Comparison of ENCODE assay signal across 8 cellular contexts in the genomic region with DNA sequence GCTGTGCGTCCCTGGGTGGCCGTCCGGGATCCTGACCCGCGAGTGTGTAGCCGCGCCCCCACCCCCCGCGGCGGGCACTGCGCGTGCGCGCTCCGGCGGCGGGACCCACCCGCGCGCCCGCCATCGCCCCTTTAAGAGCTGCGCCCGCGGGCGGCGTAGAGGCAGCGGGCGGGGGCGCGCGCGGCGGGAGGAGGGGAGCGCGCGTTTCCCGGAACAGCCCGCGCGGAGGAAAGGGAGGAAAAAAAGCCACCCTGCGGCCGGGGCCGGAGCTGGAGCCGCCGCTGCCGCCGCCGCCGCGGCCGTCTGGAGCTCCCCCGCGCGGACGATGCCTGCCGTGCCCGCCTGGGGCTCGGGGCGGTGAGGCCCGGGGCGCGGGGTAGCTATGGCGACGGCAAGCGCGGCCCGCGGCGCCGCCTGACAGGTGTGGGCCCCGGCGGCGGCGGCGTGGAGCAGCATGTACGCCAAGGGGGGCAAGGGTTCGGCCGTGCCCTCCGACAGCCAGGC. TPM values are rescaled to one million over a fixed set of nuclear protein-coding genes. Genes with fewer than 3 reads are reported as not detected.
DNase-seq lines count a peak whose midpoint lies in the region; ATAC-seq and TF ChIP-seq lines count a peak whose summit lies in the region.

A gene (plus strand): TSS at position 204 of the 504 bp plus-strand sequence. CDS start 251 bp downstream, at position 455.

- H2AFZ ChIP-seq in SK-N-SH (ENCODE audit: low read depth) (peak within 1 kb of the TSS; percentile 48; the same call in 1 of the 2 replicates), osteoblast (ENCODE audit: low read length) (peak within 1 kb of the TSS; percentile 85)

- peaks cover 75% of the 10 kb centered on the region for H3K4me1 Mint-ChIP-seq in CD14-positive monocyte
- H3K4me1 Mint-ChIP-seq in activated naive CD8-positive, alpha-beta T cell treated with anti-CD3 and anti-CD28 coated beads, Interleukin-2, amount 10 ng/mL, durations not matched to agents 7 days and 5 days = peaks cover 68% of the 10 kb centered on the region

- H3K4me2 ChIP-seq in SK-N-SH = peak within 1 kb of the TSS; percentile 90
- H3K4me2 ChIP-seq in osteoblast (ENCODE audit: insufficient read depth, low read length) = peak within 1 kb of the TSS; percentile 90

- TF ChIP-seq CTCF in CD14-positive monocyte (IDR thresholded peaks at IDR 0.05) = peak; percentile 64
- TF ChIP-seq CTCF in LNCAP (IDR thresholded peaks at IDR 0.05) = peak; percentile 61
- TF ChIP-seq CTCF in SK-N-SH (IDR thresholded peaks at IDR 0.05) = peak; percentile 12; the same call in 1 of the 2 replicates
- peak; percentile 7 for TF ChIP-seq CTCF in osteoblast (IDR thresholded peaks at IDR 0.05; ENCODE audit: extremely low read depth, low read depth, low read length)
- TF ChIP-seq CTCF in uterus (IDR thresholded peaks at IDR 0.05) = peak in 3 of 4 experiments; percentile 50 to 67 (median 66)

- H3K4me3 ChIP-seq in SK-N-SH (ENCODE audit: low read depth in 2 of 2, low read length in 1 of 2) (peak within 1 kb of the TSS; percentile 68 to 74), osteoblast (ENCODE audit: insufficient read depth, low read length) (peak within 1 kb of the TSS; percentile 81), uterus (peak within 1 kb of the TSS; percentile 37 to 62)

- DNase-seq in CD14-positive monocyte (ENCODE audit: low spot score) (no peak), SK-N-SH (peak; percentile 97), head of caudate nucleus (peak in 33 of 42 donors; percentile 58 to 86 (median 71)), osteoblast (ENCODE audit: insufficient read length, low spot score, missing footprints) (peak; percentile 99), uterus (peak; percentile 62 to 80)
- peak; percentile 93 for DNase-seq in activated naive CD8-positive, alpha-beta T cell treated with anti-CD3 and anti-CD28 coated beads, Interleukin-2, amount 10 ng/mL, durations not matched to agents 7 days and 5 days

- H3K36me3 ChIP-seq in SK-N-SH (replicated peaks in 1 of 2; ENCODE audit: control insufficient read depth in 1 of 2, insufficient read depth in 2 of 2, low read length in 1 of 2) = peaks cover 0 to 5% of the 10 kb centered on the region in 2 experiments
- no peaks in the 10 kb centered on the region for H3K36me3 ChIP-seq in osteoblast (ENCODE audit: insufficient read depth, low read length)
- no peaks in the 10 kb centered on the region for H3K36me3 ChIP-seq in uterus

- H3K27ac ChIP-seq in SK-N-SH (ENCODE audit: low read depth in 2 of 2, low read length in 1 of 2) = peak within 1 kb of the TSS; percentile 89 to 93; a peak in 3 of 4 replicates
- peak within 1 kb of the TSS; percentile 69 for H3K27ac ChIP-seq in osteoblast (ENCODE audit: low read depth, low read length)
- H3K27ac ChIP-seq in uterus = peak within 1 kb of the TSS; percentile 90 to 93

- WGBS in SK-N-SH (ENCODE audit: low lambda C conversion rate) = 0% methylated on average over 15 of the region's 80 CpGs

- H4K20me1 ChIP-seq in SK-N-SH (ENCODE audit: insufficient read depth) = peaks cover 36% of the 10 kb centered on the region; the same call in 1 of the 2 replicates
- peaks cover 38% of the 10 kb centered on the region for H4K20me1 ChIP-seq in osteoblast (ENCODE audit: insufficient read depth, low read length)

- no peak for TF ChIP-seq RAD21 in SK-N-SH (IDR thresholded peaks at IDR 0.05; ENCODE audit: low read length)

- peak within 1 kb of the TSS; percentile 93 to 100 (median 97) for H3K27ac Mint-ChIP-seq in CD14-positive monocyte
- H3K27ac Mint-ChIP-seq in activated naive CD8-positive, alpha-beta T cell treated with anti-CD3 and anti-CD28 coated beads, Interleukin-2, amount 10 ng/mL, durations not matched to agents 7 days and 5 days = peak within 1 kb of the TSS; percentile 93

- peak within 1 kb of the TSS; percentile 83 to 91 for H3K4me3 Mint-ChIP-seq in CD14-positive monocyte
- H3K4me3 Mint-ChIP-seq in activated naive CD8-positive, alpha-beta T cell treated with anti-CD3 and anti-CD28 coated beads, Interleukin-2, amount 10 ng/mL, durations not matched to agents 7 days and 5 days = peak within 1 kb of the TSS; percentile 99

- peak; percentile 50 to 76 for TF ChIP-seq POLR2A in uterus (IDR thresholded peaks at IDR 0.05)

- H3K4me1 ChIP-seq in SK-N-SH (ENCODE audit: control insufficient read depth in 1 of 2, insufficient read depth in 2 of 2, low read depth in 1 of 2, low read length in 1 of 2) = peaks cover 41 to 53% of the 10 kb centered on the region in 2 experiments; a peak in 3 of 4 replicates
- peaks cover 54% of the 10 kb centered on the region for H3K4me1 ChIP-seq in osteoblast (ENCODE audit: insufficient read depth, low read length)
- peaks cover 0 to 33% of the 10 kb centered on the region in 2 donors for H3K4me1 ChIP-seq in uterus

- peaks cover 22% of the 10 kb centered on the region for H3F3A ChIP-seq in SK-N-SH (replicated peaks; ENCODE audit: insufficient read depth)

- POLR2A ChIA-PET in SK-N-SH (lab: Yijun Ruan, JAX) = interaction anchor here (0.6 to 2.2 kb wide), 6 partner anchors 14 to 138 kb away, joined by 3 to 13 read pairs (median 4); a partner anchor contains a TSS
- POLR2A ChIA-PET in activated naive CD8-positive, alpha-beta T cell treated with anti-CD3 and anti-CD28 coated beads, Interleukin-2, amount 10 ng/mL, durations not matched to agents 7 days and 5 days (lab: Charles Lee) = interaction anchor here (0.6 to 7.7 kb wide), 15 partner anchors 10 to 437 kb away, joined by 3 to 103 read pairs (median 4); a partner anchor contains a TSS

- intact Hi-C loops in CD14-positive monocyte (cut with micrococcal nuclease) (loop anchor here (2.0 to 10.0 kb wide), 4 partner anchors 26 to 214 kb away; a partner anchor contains a TSS), head of caudate nucleus (cut with DNase I) (loop anchor here (2.0 to 10.0 kb wide), 3 partner anchors 74 to 214 kb away; a partner anchor contains a TSS), uterus (cut with DNase I; ENCODE audit: low total_unique reads) (loop anchor here (10.0 kb wide), 1 partner anchor 74 kb away; a partner anchor contains a TSS)

- H3K9me2 ChIP-seq in SK-N-SH = no peaks in the 10 kb centered on the region

- no peaks in the 10 kb centered on the region for H3K9me3 ChIP-seq in SK-N-SH
- H3K9me3 ChIP-seq in osteoblast (ENCODE audit: low read depth, low read length) = no peaks in the 10 kb centered on the region
- no peaks in the 10 kb centered on the region for H3K9me3 ChIP-seq in uterus

- peaks cover 0 to 3% (median 0%) of the 10 kb centered on the region in 7 donors for H3K9me3 Mint-ChIP-seq in CD14-positive monocyte
- no peaks in the 10 kb centered on the region for H3K9me3 Mint-ChIP-seq in activated naive CD8-positive, alpha-beta T cell treated with anti-CD3 and anti-CD28 coated beads, Interleukin-2, amount 10 ng/mL, durations not matched to agents 7 days and 5 days

- CTCF ChIA-PET in SK-N-SH (lab: Yijun Ruan, JAX) = interaction anchor here (0.7 to 12.1 kb wide), 22 partner anchors 9 to 260 kb away, joined by 3 to 217 read pairs (median 4); a partner anchor contains a TSS

- H3K36me3 Mint-ChIP-seq in CD14-positive monocyte = peaks cover 7 to 20% of the 10 kb centered on the region in 2 donors
- peaks cover 11% of the 10 kb centered on the region for H3K36me3 Mint-ChIP-seq in activated naive CD8-positive, alpha-beta T cell treated with anti-CD3 and anti-CD28 coated beads, Interleukin-2, amount 10 ng/mL, durations not matched to agents 7 days and 5 days

- ATAC-seq in GM19452 (IDR thresholded peaks at IDR 0.05; ENCODE audit: unreplicated experiment) = peak; percentile 48
- peak; percentile 27 for ATAC-seq in activated naive CD8-positive, alpha-beta T cell treated with anti-CD3 and anti-CD28 coated beads, Interleukin-2, amount 10 ng/mL, durations not matched to agents 7 days and 5 days (ENCODE audit: low read depth)

- peak within 1 kb of the TSS; percentile 71 for H3K9ac ChIP-seq in SK-N-SH

- H3K79me2 ChIP-seq in SK-N-SH (ENCODE audit: insufficient read depth) (peaks cover 47% of the 10 kb centered on the region), osteoblast (ENCODE audit: insufficient read depth, low read length) (peaks cover 53% of the 10 kb centered on the region)

- peak; percentile 59 to 65; a peak in 2 of 4 replicates for TF ChIP-seq EP300 in SK-N-SH (IDR thresholded peaks at IDR 0.05; ENCODE audit: borderline replicate concordance in 1 of 2, low read depth in 1 of 2, low read length in 1 of 2)

- peaks cover 0 to 6% (median 2%) of the 10 kb centered on the region in 3 donors for H3K27me3 Mint-ChIP-seq in CD14-positive monocyte (ENCODE audit: low read depth in 3 of 3)
- H3K27me3 Mint-ChIP-seq in activated naive CD8-positive, alpha-beta T cell treated with anti-CD3 and anti-CD28 coated beads, Interleukin-2, amount 10 ng/mL, durations not matched to agents 7 days and 5 days = no peaks in the 10 kb centered on the region

- H3K27me3 ChIP-seq in SK-N-SH (ENCODE audit: insufficient read depth) (no peaks in the 10 kb centered on the region), osteoblast (ENCODE audit: insufficient read depth, low read length) (no peaks in the 10 kb centered on the region), uterus (no peaks in the 10 kb centered on the region)

TF ChIP-seq in SK-N-SH, 30 proteins besides CTCF, POLR2A, EP300 and RAD21 (continues in another document):
- TF ChIP-seq SMC3 (IDR thresholded peaks at IDR 0.05; ENCODE audit: low read depth, low read length) (no peak), RFX5 (IDR thresholded peaks at IDR 0.05; ENCODE audit: low read length) (no peak), ELF1 (IDR thresholded peaks at IDR 0.05) (no peak; the same call in 1 of the 2 replicates), TEAD4 (IDR thresholded peaks at IDR 0.05; ENCODE audit: borderline replicate concordance, insufficient read depth) (no peak), POLR2AphosphoS5 (IDR thresholded peaks at IDR 0.05; ENCODE audit: low read depth, low read length) (no peak), RXRA (IDR thresholded peaks at IDR 0.05; ENCODE audit: borderline replicate concordance, low read depth) (no peak), JUND (IDR thresholded peaks at IDR 0.05) (no peak), FOSL2 (IDR thresholded peaks at IDR 0.05; ENCODE audit: borderline replicate concordance, low read depth) (no peak)

RNA-seq across cellular contexts. Expression of the gene that starts here (rescaled TPM):
- polyA plus RNA-seq in CD14-positive monocyte (10 to 100 TPM; 38.5 to 48.3 TPM), SK-N-SH (2012; rRNA removed) (22.5 and 24.9 TPM in 2 replicates)
- polyA plus RNA-seq in SK-N-SH (2012; cell fraction: cytosol; rRNA removed) = 12.4 and 23.4 TPM in 2 replicates
- polyA plus RNA-seq in SK-N-SH (2012; cell fraction: nucleus; rRNA removed) = 89.0 and 178 TPM in 2 replicates
- total RNA-seq in activated naive CD8-positive, alpha-beta T cell treated with anti-CD3 and anti-CD28 coated beads, Interleukin-2, amount 10 ng/mL, durations not matched to agents 7 days and 5 days = 100 to 1,000 TPM; 152 to 158 TPM
- total RNA-seq in osteoblast (77.8 and 90.8 TPM in 2 replicates), uterus (100 to 1,000 TPM in 1 of 4 donors, 10 to 100 TPM in 3; 23.6 to 105 (median 54.8) TPM)

Comparison
In these comparisons a context has a peak if more than half of its experiments do, and no peak if none do; other contexts are left out.
1. CTCF ChIP-seq: peak in every context shown above with its lines; median percentile 66 in uterus; 64 in CD14-positive monocyte; 61 in LNCAP; 12 in SK-N-SH; 7 in osteoblast.